Comparison of ENCODE assay signal across 22 cellular contexts in the genomic region with DNA sequence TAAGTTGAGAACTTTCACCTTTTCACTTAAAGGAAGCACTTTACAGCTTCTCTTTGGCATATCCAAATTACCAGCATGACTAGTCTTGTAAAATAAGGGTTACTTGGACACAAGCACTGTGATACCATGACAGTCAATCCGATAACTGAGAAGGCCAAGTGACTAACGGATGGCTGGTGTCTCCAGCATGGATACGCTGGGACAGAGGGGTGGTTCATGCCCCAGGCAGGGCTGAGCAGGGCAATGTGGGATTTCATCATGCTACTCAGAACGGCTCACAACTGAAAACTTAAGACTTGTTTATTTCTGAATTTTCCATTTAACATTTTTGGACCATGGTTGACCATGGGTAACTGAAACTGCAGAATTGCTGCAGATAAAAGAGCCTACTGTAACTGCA.
"Had no signal": no experiment of that assay in that cellular context is flagged by ENCODE, and none has a peak within 500 bp of the region (broad histone marks: within the 10 kb centered on the region; RNA-seq: fewer than 3 reads in every experiment).

No MANE protein-coding gene starts in this region.

- H3K27me3 ChIP-seq: esophagus muscularis mucosa, pancreas, spleen, testis, transverse colon had no signal

- DNase-seq: effector memory CD8-positive, alpha-beta T cell; immature natural killer cell; kidney; left colon; left ventricle myocardium superior; mesenchymal stem cell; midbrain; occipital lobe; pancreas; right cardiac atrium; spleen; stimulated activated CD4-positive, alpha-beta T cell treated with anti-CD3 and anti-CD28 coated beads, Interleukin-15, amount 100 ng/mL, for 24 hours; stimulated activated CD4-positive, alpha-beta T cell treated with anti-CD3 and anti-CD28 coated beads, Interleukin-1b, Interleukin-23, amount 100 ng/mL, for 48 hours; stimulated activated CD4-positive, alpha-beta T cell treated with anti-CD3 and anti-CD28 coated beads, Interleukin-4, amount 100 ng/mL, for 24 hours; stimulated activated naive B cell treated with anti-CD40 and anti-IgM and Interleukin-4, amounts not matched to agents 10 μg/mL and 1 μg/mL and 100 μg/mL, for 72 hours; stimulated activated naive CD8-positive, alpha-beta T cell treated with anti-CD3 and anti-CD28 coated beads, Interleukin-15, amount 100 ng/mL, for 72 hours; testis; transverse colon had no signal

- H3K9me3 ChIP-seq: pancreas, testis, transverse colon had no signal

- H3K4me1 ChIP-seq: pancreas, testis, transverse colon had no signal

- H3K4me3 ChIP-seq: esophagus muscularis mucosa, lung, pancreas, spleen, testis, transverse colon had no signal

- H3K27ac ChIP-seq: epithelial cell of prostate, pancreas, spleen, testis, transverse colon had no signal

- H3K36me3 ChIP-seq: esophagus muscularis mucosa, pancreas, spleen, transverse colon had no signal

- ATAC-seq: effector memory CD8-positive, alpha-beta T cell; left colon; left ventricle myocardium superior; natural killer cell treated with Interleukin-12 subunit alpha and Interleukin-12 subunit beta and Interleukin-15 and Interleukin-18, amount 100 ng/mL, for 72 hours; pancreas; right cardiac atrium; stimulated activated naive B cell treated with anti-CD40 and anti-IgM and Interleukin-4, amounts not matched to agents 10 μg/mL and 1 μg/mL and 100 μg/mL, for 72 hours; stimulated activated naive CD8-positive, alpha-beta T cell treated with anti-CD3 and anti-CD28 coated beads, Interleukin-15, amount 100 ng/mL, for 72 hours had no signal
